ENCODE assay signal across 17 cellular contexts in genomic region chr12:43103866-43104265, GRCh38.
A peak's percentile ranks its signal among the peaks of the same experiment; 100 is the strongest.
DNase-seq lines count a peak whose midpoint lies in the region; ATAC-seq, FAIRE-seq and TF ChIP-seq lines count a peak whose summit lies in the region.
"Had no signal": no experiment of that assay in that cellular context is flagged by ENCODE, and none has a peak within 500 bp of the region (broad histone marks: within the 10 kb centered on the region; RNA-seq: fewer than 3 reads in every experiment).

No MANE protein-coding gene starts in this region.

- POLR2A ChIA-PET in HEK293 (lab: Yijun Ruan, JAX), result no interaction called here
- POLR2A ChIA-PET in activated CD4-positive, alpha-beta T cell treated with anti-CD3 and anti-CD28 coated beads for 36 hours (lab: Charles Lee), result no interaction called here

- H3K36me3 ChIP-seq in HEK293 (ENCODE audit: control insufficient read depth in 2 of 2, insufficient read depth in 1 of 2, low read length in 2 of 2), result no peaks in the 10 kb centered on the region
- no peaks in the 10 kb centered on the region for H3K36me3 ChIP-seq in pancreas
- H3K36me3 ChIP-seq: BLaER1 treated with 17β-estradiol and CSF1 and Interleukin-3, amounts not matched to agents 10 nM and 100 nM; HAP-1 had no signal

- H3K27ac Mint-ChIP-seq in activated CD4-positive, alpha-beta T cell treated with anti-CD3 and anti-CD28 coated beads for 36 hours, result no peak overlapping the region
- H3K27ac Mint-ChIP-seq: B cell; CD8-positive, alpha-beta T cell had no signal

- H3K9me3 ChIP-seq in HEK293 (ENCODE audit: control insufficient read depth, insufficient read depth, low read depth, low read length), result no peaks in the 10 kb centered on the region
- no peaks in the 10 kb centered on the region for H3K9me3 ChIP-seq in pancreas
- H3K9me3 ChIP-seq: BLaER1 treated with 17β-estradiol and CSF1 and Interleukin-3, amounts not matched to agents 10 nM and 100 nM; HAP-1 had no signal

- no peaks in the 10 kb centered on the region for H3K36me3 Mint-ChIP-seq in activated CD4-positive, alpha-beta T cell treated with anti-CD3 and anti-CD28 coated beads for 36 hours (ENCODE audit: low read depth)
- H3K36me3 Mint-ChIP-seq: CD8-positive, alpha-beta T cell had no signal

- H3K27me3 Mint-ChIP-seq in activated CD4-positive, alpha-beta T cell treated with anti-CD3 and anti-CD28 coated beads for 36 hours, result no peaks in the 10 kb centered on the region

- CTCF ChIA-PET in HEK293 (lab: Yijun Ruan, JAX), result interaction anchor here (0.7 kb wide), 1 partner anchor 48 kb away, joined by 3 read pairs; no protein-coding TSS in a partner anchor
- CTCF ChIA-PET in activated CD4-positive, alpha-beta T cell treated with anti-CD3 and anti-CD28 coated beads for 36 hours (lab: Charles Lee), result no interaction called here

- peaks cover 32% of the 10 kb centered on the region for H3K4me1 ChIP-seq in HEK293 (ENCODE audit: control insufficient read depth, insufficient read depth, low read length)
- no peaks in the 10 kb centered on the region for H3K4me1 ChIP-seq in pancreas
- no peaks in the 10 kb centered on the region for H3K4me1 ChIP-seq in foreskin keratinocyte

- WGBS in pancreas, 2 donors, result 90 to 91% methylated on average over 1 of the region's 1 CpG

- ATAC-seq in pancreas (no peak), foreskin keratinocyte (no peak)
- no peak for ATAC-seq in activated CD4-positive, alpha-beta T cell treated with anti-CD3 and anti-CD28 coated beads for 36 hours
- ATAC-seq: CD8-positive, alpha-beta T cell had no signal

- no peaks in the 10 kb centered on the region for H3K4me1 Mint-ChIP-seq in activated CD4-positive, alpha-beta T cell treated with anti-CD3 and anti-CD28 coated beads for 36 hours
- H3K4me1 Mint-ChIP-seq: B cell had no signal

- H3K4me3 ChIP-seq in HEK293 (ENCODE audit: low read depth, low read length) (no peak overlapping the region), pancreas (no peak overlapping the region)
- H3K4me3 ChIP-seq: BLaER1 treated with 17β-estradiol and CSF1 and Interleukin-3, amounts not matched to agents 10 nM and 100 nM; GM23248; HAP-1 had no signal

- H3K27ac ChIP-seq in HEK293 (ENCODE audit: extremely low read depth, low read depth, low read length) (peak overlapping the region; percentile 64; the same call in 1 of the 2 replicates), pancreas (no peak overlapping the region), foreskin keratinocyte (no peak overlapping the region)
- H3K27ac ChIP-seq: BLaER1 treated with 17β-estradiol and CSF1 and Interleukin-3, amounts not matched to agents 10 nM and 100 nM; GM23248 had no signal

- TF ChIP-seq CTCF in HEK293 (tag by site-specific recombination; IDR thresholded peaks at IDR 0.05) (no peak), pancreas (IDR thresholded peaks at IDR 0.05) (no peak), foreskin keratinocyte (conservative IDR thresholded peaks at IDR 0.05) (no peak)

- no peak overlapping the region for H3K4me3 Mint-ChIP-seq in activated CD4-positive, alpha-beta T cell treated with anti-CD3 and anti-CD28 coated beads for 36 hours
- H3K4me3 Mint-ChIP-seq: B cell; CD8-positive, alpha-beta T cell had no signal

- no peaks in the 10 kb centered on the region for H3K27me3 ChIP-seq in pancreas
- no peaks in the 10 kb centered on the region for H3K27me3 ChIP-seq in foreskin keratinocyte
- H3K27me3 ChIP-seq: BLaER1 treated with 17β-estradiol and CSF1 and Interleukin-3, amounts not matched to agents 10 nM and 100 nM had no signal

- peak; percentile 21 for DNase-seq in NCI-H446 treated with DMSO at 0.1 percent for 48 hours (lab: John Stamatoyannopoulos, UW)
- no peak for DNase-seq in NCI-H446 (lab: John Stamatoyannopoulos, UW)
- peak; percentile 36 for DNase-seq in NCI-H2171 (lab: John Stamatoyannopoulos, UW)
- peak; percentile 59 for DNase-seq in cerebellar cortex (ENCODE audit: low spot score)
- no peak for DNase-seq in pancreas
- DNase-seq in foreskin keratinocyte, result no peak
- no peak for DNase-seq in activated CD4-positive, alpha-beta T cell treated with anti-CD3 and anti-CD28 coated beads for 36 hours
- DNase-seq: Calu3; CD8-positive, alpha-beta T cell; GDM1 had no signal

- no peak for FAIRE-seq in pancreas (lab: Jason Lieb, UNC)
- FAIRE-seq: GM12892, GM18507 had no signal

- intact Hi-C loops in pancreas (cut with DNase I), result no loop called here
- intact Hi-C loops in activated CD4-positive, alpha-beta T cell treated with anti-CD3 and anti-CD28 coated beads for 36 hours (cut with DNase I, micrococcal nuclease), result no loop called here

- H3K9me3 Mint-ChIP-seq in activated CD4-positive, alpha-beta T cell treated with anti-CD3 and anti-CD28 coated beads for 36 hours (ENCODE audit: low read depth), result no peaks in the 10 kb centered on the region
- H3K9me3 Mint-ChIP-seq: CD8-positive, alpha-beta T cell had no signal

TF ChIP-seq in HEK293, 187 proteins besides CTCF, POLR2A, EP300 and RAD21:
- TF ChIP-seq OVOL3 (tag by site-specific recombination; IDR thresholded peaks at IDR 0.05) (no peak), HIC1 (tag by site-specific recombination; IDR thresholded peaks at IDR 0.05) (no peak), HOXC10 (CRISPR knock-in tag; IDR thresholded peaks at IDR 0.05) (no peak), ZNF121 (tag by site-specific recombination; IDR thresholded peaks at IDR 0.05) (no peak), ZNF621 (tag by site-specific recombination; IDR thresholded peaks at IDR 0.05) (no peak)
- TF ChIP-seq, protein P1, sequence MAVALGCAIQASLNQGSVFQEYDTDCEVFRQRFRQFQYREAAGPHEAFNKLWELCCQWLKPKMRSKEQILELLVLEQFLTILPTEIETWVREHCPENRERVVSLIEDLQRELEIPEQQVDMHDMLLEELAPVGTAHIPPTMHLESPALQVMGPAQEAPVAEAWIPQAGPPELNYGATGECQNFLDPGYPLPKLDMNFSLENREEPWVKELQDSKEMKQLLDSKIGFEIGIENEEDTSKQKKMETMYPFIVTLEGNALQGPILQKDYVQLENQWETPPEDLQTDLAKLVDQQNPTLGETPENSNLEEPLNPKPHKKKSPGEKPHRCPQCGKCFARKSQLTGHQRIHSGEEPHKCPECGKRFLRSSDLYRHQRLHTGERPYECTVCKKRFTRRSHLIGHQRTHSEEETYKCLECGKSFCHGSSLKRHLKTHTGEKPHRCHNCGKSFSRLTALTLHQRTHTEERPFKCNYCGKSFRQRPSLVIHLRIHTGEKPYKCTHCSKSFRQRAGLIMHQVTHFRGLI (tag by site-specific recombination; IDR thresholded peaks at IDR 0.05), result no peak

Comparison
In these comparisons a context has a peak if more than half of its experiments do, and no peak if none do; other contexts are left out.
1. DNase-seq: peak in NCI-H446 treated with DMSO at 0.1 percent for 48 hours (single experiment), NCI-H2171 (single experiment) and cerebellar cortex (single experiment); none in NCI-H446 (0 of 2), pancreas (0 of 6), foreskin keratinocyte (0 of 2) and activated CD4-positive, alpha-beta T cell treated with anti-CD3 and anti-CD28 coated beads for 36 hours (single experiment).